ENCODE assay signal across 15 cellular contexts in genomic region chr11:92770981-92771380, GRCh38.
DNase-seq lines count a peak whose midpoint lies in the region; ATAC-seq and TF ChIP-seq lines count a peak whose summit lies in the region.
"Had no signal": no experiment of that assay in that cellular context is flagged by ENCODE, and none has a peak within 500 bp of the region (broad histone marks: within the 10 kb centered on the region; RNA-seq: fewer than 3 reads in every experiment).

No MANE protein-coding gene starts in this region.

- H3K36me3 ChIP-seq in DND-41 (ENCODE audit: insufficient read depth, low read length), result no peaks in the 10 kb centered on the region
- H3K36me3 ChIP-seq: BLaER1 treated with 17β-estradiol and CSF1 and Interleukin-3, amounts not matched to agents 10 nM and 100 nM had no signal

- H3K27ac Mint-ChIP-seq in brain (peak overlapping the region in 3 of 5 experiments; percentile 11 to 88 (median 20)), T-helper 17 cell (no peak overlapping the region)
- H3K27ac Mint-ChIP-seq: CD8-positive, alpha-beta T cell had no signal

- DNase-seq in NCI-H526 (lab: John Stamatoyannopoulos, UW) (peak; percentile 13 to 56), NCI-H526 treated with DMSO at 0.1 percent for 48 hours (lab: John Stamatoyannopoulos, UW) (no peak), DND-41 (peak; percentile 67), T-helper 17 cell (no peak), HCEC 1CT (no peak)
- peak; percentile 79 for DNase-seq in Jurkat, Clone E6-1 (ENCODE audit: low read depth, low spot score)
- DNase-seq: 8988T; Calu3; CD8-positive, alpha-beta T cell; DMS 273 treated with DMSO at 0.1 percent for 48 hours; DMS53; H9 had no signal

- ATAC-seq in DND-41 (ENCODE audit: insufficient read depth, low read depth) (peak; percentile 93), HG02759 (IDR thresholded peaks at IDR 0.05; ENCODE audit: unreplicated experiment) (no peak), T-helper 17 cell (no peak)
- ATAC-seq: CD8-positive, alpha-beta T cell had no signal

- no peak for TF ChIP-seq CTCF in DND-41 (IDR thresholded peaks at IDR 0.05; ENCODE audit: borderline replicate concordance, extremely low read depth, low read length, poor library complexity, severe bottlenecking)
- TF ChIP-seq CTCF in brain (conservative IDR thresholded peaks at IDR 0.05), result no peak

- H3K9me3 Mint-ChIP-seq in brain, result no peaks in the 10 kb centered on the region
- H3K9me3 Mint-ChIP-seq: CD8-positive, alpha-beta T cell; H9 had no signal

- peak overlapping the region; percentile 53 for H3K4me2 ChIP-seq in DND-41 (ENCODE audit: insufficient read depth, low read length)
- H3K4me2 ChIP-seq: BLaER1 treated with 17β-estradiol and CSF1 and Interleukin-3, amounts not matched to agents 10 nM and 100 nM had no signal

- H3K9me3 ChIP-seq in DND-41 (ENCODE audit: insufficient read depth, low read length, severe bottlenecking) (no peaks in the 10 kb centered on the region), T-helper 17 cell (ENCODE audit: control insufficient read depth, low read length, poor library complexity, severe bottlenecking) (no peaks in the 10 kb centered on the region)
- H3K9me3 ChIP-seq: BLaER1 treated with 17β-estradiol and CSF1 and Interleukin-3, amounts not matched to agents 10 nM and 100 nM had no signal

- H3K4me3 ChIP-seq in DND-41 (ENCODE audit: low read depth in 1 of 2, low read length in 2 of 2), result peak overlapping the region in 1 of 2 experiments; percentile 41; a peak in 2 of 4 replicates
- H3K4me3 ChIP-seq in Jurkat, Clone E6-1 (ENCODE audit: low read length), result peak overlapping the region; percentile 34
- H3K4me3 ChIP-seq: BLaER1 treated with 17β-estradiol and CSF1 and Interleukin-3, amounts not matched to agents 10 nM and 100 nM had no signal

- H2AFZ ChIP-seq in DND-41 (ENCODE audit: low read depth, low read length), result peak overlapping the region; percentile 76

- H3K36me3 Mint-ChIP-seq in brain, result peaks cover 6% of the 10 kb centered on the region
- H3K36me3 Mint-ChIP-seq in T-helper 17 cell (ENCODE audit: low read depth), result no peaks in the 10 kb centered on the region
- H3K36me3 Mint-ChIP-seq: CD8-positive, alpha-beta T cell had no signal

- H3K4me3 Mint-ChIP-seq in brain, result no peak overlapping the region
- no peak overlapping the region for H3K4me3 Mint-ChIP-seq in T-helper 17 cell
- H3K4me3 Mint-ChIP-seq: CD8-positive, alpha-beta T cell; H9 had no signal

- H3K27me3 ChIP-seq in DND-41 (ENCODE audit: insufficient read depth, low read length, poor library complexity), result no peaks in the 10 kb centered on the region
- H3K27me3 ChIP-seq: BLaER1 treated with 17β-estradiol and CSF1 and Interleukin-3, amounts not matched to agents 10 nM and 100 nM had no signal

- H3K27ac ChIP-seq in DND-41 (ENCODE audit: low read length), result peak overlapping the region; percentile 86
- H3K27ac ChIP-seq: BLaER1 treated with 17β-estradiol and CSF1 and Interleukin-3, amounts not matched to agents 10 nM and 100 nM had no signal

- H3K27me3 Mint-ChIP-seq in brain (peaks cover 5% of the 10 kb centered on the region), T-helper 17 cell (peaks cover 19% of the 10 kb centered on the region)

- peak overlapping the region; percentile 48 for H3K9ac ChIP-seq in DND-41 (ENCODE audit: low read depth, low read length)
- H3K9ac ChIP-seq: BLaER1 treated with 17β-estradiol and CSF1 and Interleukin-3, amounts not matched to agents 10 nM and 100 nM had no signal

- H3K79me2 ChIP-seq in DND-41 (ENCODE audit: insufficient read depth, low read length), result no peaks in the 10 kb centered on the region

- peaks cover 68% of the 10 kb centered on the region for H3K4me1 Mint-ChIP-seq in brain
- H3K4me1 Mint-ChIP-seq in T-helper 17 cell, result peaks cover 2% of the 10 kb centered on the region

- H3K4me1 ChIP-seq in DND-41 (ENCODE audit: insufficient read depth, low read length), result peaks cover 66% of the 10 kb centered on the region

- H4K20me1 ChIP-seq in DND-41 (ENCODE audit: insufficient read depth, low read length), result no peaks in the 10 kb centered on the region
- H4K20me1 ChIP-seq: BLaER1 treated with 17β-estradiol and CSF1 and Interleukin-3, amounts not matched to agents 10 nM and 100 nM had no signal

Comparison
In these comparisons a context has a peak if more than half of its experiments do, and no peak if none do; other contexts are left out.
1. DNase-seq: peak in NCI-H526 (2 of 2), DND-41 (single experiment) and Jurkat, Clone E6-1 (single experiment); none in NCI-H526 treated with DMSO at 0.1 percent for 48 hours (single experiment), T-helper 17 cell (0 of 3) and HCEC 1CT (single experiment).